Comparison of ENCODE assay signal across 16 cellular contexts in the genomic region with DNA sequence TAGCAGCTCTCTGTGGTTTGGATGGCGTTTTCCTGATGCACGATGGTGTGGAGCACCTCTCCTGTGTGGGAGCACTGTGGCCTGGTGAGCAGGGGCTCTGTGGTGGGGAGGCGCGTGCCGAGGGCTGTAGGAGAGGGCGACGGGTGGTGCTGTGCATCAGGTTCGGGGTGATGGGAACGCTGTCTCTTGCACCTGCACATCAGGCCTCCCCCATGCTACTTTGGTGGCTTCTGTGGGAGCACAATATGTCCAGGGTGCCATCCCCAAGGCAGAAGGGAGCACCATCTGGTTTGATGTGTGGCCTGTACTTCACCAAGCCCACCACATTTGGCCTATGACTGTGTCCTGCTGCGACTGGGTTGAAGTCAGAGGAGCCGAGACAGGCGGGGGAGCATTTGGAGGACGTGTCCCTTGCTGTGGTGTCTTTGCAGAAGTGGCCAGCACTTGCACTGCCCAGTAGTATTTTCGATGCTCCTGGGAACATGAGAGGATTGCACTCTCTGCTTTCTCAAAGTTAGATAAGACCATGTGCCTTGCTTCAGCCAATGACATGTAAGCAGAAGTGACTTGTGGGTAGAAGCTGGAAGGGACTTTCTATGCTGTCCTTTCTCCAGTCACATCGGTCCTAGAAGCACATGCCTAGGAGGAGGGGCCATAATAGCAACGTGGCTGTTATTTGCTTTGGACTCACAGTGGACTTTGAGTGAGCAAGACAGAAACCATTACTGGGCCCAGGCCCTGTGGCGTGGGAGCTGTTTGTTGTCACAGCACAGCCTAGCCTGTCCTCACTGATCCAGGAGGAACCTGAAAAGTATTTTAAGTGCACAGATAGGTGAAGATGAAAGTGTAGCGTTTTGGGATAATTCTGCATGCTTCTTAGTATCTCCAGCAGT.
"Had no signal": no experiment of that assay in that cellular context is flagged by ENCODE, and none has a peak within 500 bp of the region (broad histone marks: within the 10 kb centered on the region; RNA-seq: fewer than 3 reads in every experiment).

No MANE protein-coding gene starts in this region.

- DNase-seq: activated CD4-positive, alpha-beta memory T cell treated with anti-CD3 and anti-CD28 coated beads for 36 hours; activated naive CD4-positive, alpha-beta T cell treated with anti-CD3 and anti-CD28 coated beads, Interleukin-2, amount 10 ng/mL, durations not matched to agents 7 days and 5 days; cerebellar nuclear complex; mammary epithelial cell; retina; T1000; tibial artery; uterus had no signal

- H3K79me2 ChIP-seq: parathyroid adenoma had no signal

- H3K9me3 ChIP-seq: tibial artery, uterus had no signal

- H3K4me1 ChIP-seq: tibial artery, uterus had no signal

- H3K36me3 ChIP-seq: tibial artery, uterus had no signal

- H3K4me3 Mint-ChIP-seq: activated CD4-positive, alpha-beta memory T cell treated with anti-CD3 and anti-CD28 coated beads for 36 hours; activated naive CD4-positive, alpha-beta T cell treated with anti-CD3 and anti-CD28 coated beads, Interleukin-2, amount 10 ng/mL, durations not matched to agents 7 days and 5 days; brain; dendritic cell treated with granulocyte-macrophage colony-stimulating factor and Interleukin-4, amounts not matched to agents 40 ng/mL and 50 ng/mL, for 4 days; neural crest cell; stimulated activated effector memory CD8-positive, alpha-beta T cell treated with anti-CD3 and anti-CD28 coated beads, Interleukin-12 subunit alpha, Interleukin-12 subunit beta, amount 100 ng/mL, for 72 hours had no signal

- H2AFZ ChIP-seq: parathyroid adenoma had no signal

- H3K27me3 Mint-ChIP-seq: activated CD4-positive, alpha-beta memory T cell treated with anti-CD3 and anti-CD28 coated beads for 36 hours; brain had no signal

- H3K27ac ChIP-seq: parathyroid adenoma, tibial artery, uterus, VCaP had no signal

- H3K36me3 Mint-ChIP-seq: activated CD4-positive, alpha-beta memory T cell treated with anti-CD3 and anti-CD28 coated beads for 36 hours; activated naive CD4-positive, alpha-beta T cell treated with anti-CD3 and anti-CD28 coated beads, Interleukin-2, amount 10 ng/mL, durations not matched to agents 7 days and 5 days; stimulated activated effector memory CD8-positive, alpha-beta T cell treated with anti-CD3 and anti-CD28 coated beads, Interleukin-12 subunit alpha, Interleukin-12 subunit beta, amount 100 ng/mL, for 72 hours had no signal

- H3K27me3 ChIP-seq: uterus had no signal

- H3K4me3 ChIP-seq: tibial artery, uterus had no signal

- ATAC-seq: left lobe of liver; stimulated activated effector memory CD8-positive, alpha-beta T cell treated with anti-CD3 and anti-CD28 coated beads, Interleukin-12 subunit alpha, Interleukin-12 subunit beta, amount 100 ng/mL, for 72 hours had no signal

- H3K27ac Mint-ChIP-seq: activated CD4-positive, alpha-beta memory T cell treated with anti-CD3 and anti-CD28 coated beads for 36 hours; activated naive CD4-positive, alpha-beta T cell treated with anti-CD3 and anti-CD28 coated beads, Interleukin-2, amount 10 ng/mL, durations not matched to agents 7 days and 5 days; activated T-helper 2 cell treated with anti-CD3 and anti-CD28 coated beads, Interferon-gamma antibody, Interleukin-2, Interleukin-4, amounts not matched to agents 10 μg/mL and 5 μg/mL and 100 μg/mL, durations not matched to agents 14 hours and 24 hours and 36 hours; dendritic cell treated with granulocyte-macrophage colony-stimulating factor and Interleukin-4, amounts not matched to agents 40 ng/mL and 50 ng/mL, for 4 days; stimulated activated effector memory CD8-positive, alpha-beta T cell treated with anti-CD3 and anti-CD28 coated beads, Interleukin-12 subunit alpha, Interleukin-12 subunit beta, amount 100 ng/mL, for 72 hours had no signal

- H3K9me3 Mint-ChIP-seq: activated CD4-positive, alpha-beta memory T cell treated with anti-CD3 and anti-CD28 coated beads for 36 hours; activated naive CD4-positive, alpha-beta T cell treated with anti-CD3 and anti-CD28 coated beads, Interleukin-2, amount 10 ng/mL, durations not matched to agents 7 days and 5 days; activated T-helper 2 cell treated with anti-CD3 and anti-CD28 coated beads, Interferon-gamma antibody, Interleukin-2, Interleukin-4, amounts not matched to agents 10 μg/mL and 5 μg/mL and 100 μg/mL, durations not matched to agents 14 hours and 24 hours and 36 hours; dendritic cell treated with granulocyte-macrophage colony-stimulating factor and Interleukin-4, amounts not matched to agents 40 ng/mL and 50 ng/mL, for 4 days; neural crest cell; stimulated activated effector memory CD8-positive, alpha-beta T cell treated with anti-CD3 and anti-CD28 coated beads, Interleukin-12 subunit alpha, Interleukin-12 subunit beta, amount 100 ng/mL, for 72 hours had no signal
